ENCODE assay signal across 1 cellular context in the genomic region with DNA sequence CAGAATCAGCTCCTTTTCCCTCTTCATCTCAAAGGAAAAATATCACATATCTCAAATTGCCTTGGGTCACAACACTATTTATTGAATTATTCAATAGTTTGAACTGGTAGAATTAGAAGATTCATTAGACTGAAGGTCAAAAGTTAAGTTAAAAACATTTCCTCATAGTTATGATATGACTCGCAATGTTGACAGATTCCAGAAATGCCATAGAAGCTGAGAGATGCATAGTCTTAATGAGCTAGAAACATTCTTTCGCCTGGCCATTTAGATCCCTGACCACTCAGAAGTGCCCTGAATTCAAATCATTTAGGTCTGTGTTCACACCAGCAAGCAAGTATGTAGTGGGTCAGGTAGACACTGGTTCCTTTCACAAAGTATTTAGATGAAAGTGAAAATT.
TF ChIP-seq lines count a peak whose summit lies in the region.

No MANE protein-coding gene starts in this region.

TF ChIP-seq in endothelial cell of umbilical vein, 7 proteins besides CTCF, POLR2A, EP300 and RAD21 (continued from another document):
- no peak for TF ChIP-seq POLR2AphosphoS5 (IDR thresholded peaks at IDR 0.05; ENCODE audit: insufficient read depth, low read depth, low read length)
- TF ChIP-seq GATA2 (IDR thresholded peaks at IDR 0.05; ENCODE audit: insufficient read depth, insufficient read length, low read depth, low read length), result no peak
